In the genomic region with DNA sequence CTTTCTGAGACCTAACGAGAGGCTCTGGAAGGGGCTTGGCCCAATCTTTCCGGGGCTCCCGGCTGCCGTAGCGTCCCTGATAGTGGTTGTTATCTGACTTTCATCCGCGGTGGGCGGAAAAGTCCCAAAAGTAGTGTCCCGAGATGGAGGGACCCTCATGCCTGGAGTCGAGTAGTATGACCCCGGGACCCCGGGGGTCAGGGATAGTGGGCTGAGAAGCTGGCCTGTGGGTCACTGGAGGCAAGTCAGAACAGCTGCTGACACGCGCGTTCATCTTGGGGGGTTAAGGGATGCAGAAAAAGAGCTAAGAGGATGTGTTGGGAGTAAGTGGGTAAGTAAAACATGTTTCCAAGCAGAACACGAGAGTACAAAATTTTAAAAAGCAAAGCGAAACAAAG, we compare ENCODE assay signal across 11 cellular contexts.
DNase-seq lines count a peak whose midpoint lies in the region; ATAC-seq and TF ChIP-seq lines count a peak whose summit lies in the region.
"Had no signal": no experiment of that assay in that cellular context is flagged by ENCODE, and none has a peak within 500 bp of the region (broad histone marks: within the 10 kb centered on the region; RNA-seq: fewer than 3 reads in every experiment).

No MANE protein-coding gene starts in this region.

- H3K4me1 Mint-ChIP-seq in nephron progenitor cell, result peaks cover 16% of the 10 kb centered on the region

- POLR2A ChIA-PET in PC-9 (lab: Charles Lee; ENCODE audit: unreplicated experiment), result no interaction called here

- CTCF ChIA-PET in PC-9 (lab: Charles Lee), result no interaction called here

- H3K4me2 ChIP-seq in PC-9, result no peak overlapping the region

- WGBS in right cardiac atrium, result 10% methylated on average over 17 of the region's 17 CpGs
- WGBS in heart right ventricle, 2 donors, result 6 to 12% methylated on average over 17 of the region's 17 CpGs

- DNase-seq in right cardiac atrium, result peak in 2 of 3 donors; percentile 36 to 43
- DNase-seq in heart right ventricle, result no peak
- DNase-seq in ecto neural progenitor cell (ENCODE audit: low spot score), result peak; percentile 54
- DNase-seq in nephron progenitor cell, result peak; percentile 17
- no peak for DNase-seq in NCI-H2227 treated with DMSO at 0.1 percent for 48 hours (lab: John Stamatoyannopoulos, UW)
- no peak for DNase-seq in PC-9
- no peak for DNase-seq in left colon
- DNase-seq: adrenal gland, GF-D8, NCI-H446 had no signal

- peaks cover 3% of the 10 kb centered on the region for H3K9me3 Mint-ChIP-seq in nephron progenitor cell

- H3K27me3 ChIP-seq in right cardiac atrium (ENCODE audit: control insufficient read depth, insufficient read depth), result peaks cover 2% of the 10 kb centered on the region
- peaks cover 0 to 86% (median 62%) of the 10 kb centered on the region in 7 donors for H3K27me3 ChIP-seq in heart right ventricle
- H3K27me3 ChIP-seq in PC-9 (ENCODE audit: insufficient read depth, low read depth), result no peaks in the 10 kb centered on the region
- H3K27me3 ChIP-seq: adrenal gland had no signal

- no peaks in the 10 kb centered on the region for H3K36me3 Mint-ChIP-seq in nephron progenitor cell (ENCODE audit: low read depth)

- H3K36me3 ChIP-seq in heart right ventricle (no peaks in the 10 kb centered on the region), PC-9 (ENCODE audit: low read depth) (no peaks in the 10 kb centered on the region)
- H3K36me3 ChIP-seq: adrenal gland had no signal

- H3K9me3 ChIP-seq in right cardiac atrium (ENCODE audit: control insufficient read depth, low read length) (no peaks in the 10 kb centered on the region), heart right ventricle (peaks cover 0 to 2% (median 0%) of the 10 kb centered on the region in 11 donors), PC-9 (ENCODE audit: insufficient read depth, low read depth) (no peaks in the 10 kb centered on the region)
- H3K9me3 ChIP-seq: adrenal gland had no signal

- H3K4me1 ChIP-seq in right cardiac atrium (ENCODE audit: control insufficient read depth, insufficient read depth, low read length), result peaks cover 2% of the 10 kb centered on the region
- peaks cover 6 to 51% (median 37%) of the 10 kb centered on the region in 9 donors for H3K4me1 ChIP-seq in heart right ventricle
- peaks cover 7% of the 10 kb centered on the region; the same call in 1 of the 2 replicates for H3K4me1 ChIP-seq in PC-9 (replicated peaks; ENCODE audit: insufficient read depth)

- no peaks in the 10 kb centered on the region for H3F3A ChIP-seq in PC-9 (ENCODE audit: insufficient read depth, low read depth)

- no peak overlapping the region for H2AFZ ChIP-seq in PC-9

- intact Hi-C loops in right cardiac atrium (cut with DNase I), result no loop called here
- intact Hi-C loops in heart right ventricle (cut with DNase I), result loop anchor here in 3 of 10 donors (10.0 kb wide), 2 partner anchors 120 to 360 kb away; a partner anchor contains a TSS
- intact Hi-C loops in PC-9 (cut with micrococcal nuclease; ENCODE audit: unreplicated experiment), result loop anchor here (10.0 kb wide), 1 partner anchor 230 kb away; no protein-coding TSS in a partner anchor
- intact Hi-C loops in left colon (cut with DNase I, micrococcal nuclease), result no loop called here

- BruUV-seq in PC-9 (replicated peaks; lab: Mats Ljungman, UMichigan), result no TSS peak

- TF ChIP-seq CTCF in heart right ventricle (IDR thresholded peaks at IDR 0.05) (no peak), nephron progenitor cell (IDR thresholded peaks at IDR 0.05) (no peak), PC-9 (conservative IDR thresholded peaks at IDR 0.05) (no peak)

- H3K4me3 Mint-ChIP-seq in nephron progenitor cell, result peak overlapping the region; percentile 33

- no peak overlapping the region for H3K27ac Mint-ChIP-seq in nephron progenitor cell

- H3K9me2 ChIP-seq in PC-9 (ENCODE audit: insufficient read depth), result no peaks in the 10 kb centered on the region

- H3K79me2 ChIP-seq in PC-9 (ENCODE audit: low read depth), result no peaks in the 10 kb centered on the region

- ATAC-seq in right cardiac atrium (no peak), heart right ventricle (no peak), left colon (no peak), GM21786 (IDR thresholded peaks at IDR 0.05; ENCODE audit: unreplicated experiment) (no peak)

- peaks cover 7% of the 10 kb centered on the region for H3K27me3 Mint-ChIP-seq in nephron progenitor cell (ENCODE audit: low read depth, poor library complexity)

- H3K27ac ChIP-seq in right cardiac atrium (ENCODE audit: low read length) (no peak overlapping the region), heart right ventricle (no peak overlapping the region), PC-9 (no peak overlapping the region)
- H3K27ac ChIP-seq: adrenal gland had no signal

- H4K20me1 ChIP-seq in PC-9 (ENCODE audit: insufficient read depth), result no peaks in the 10 kb centered on the region

- H3K4me3 ChIP-seq in right cardiac atrium (ENCODE audit: low read length) (peak overlapping the region; percentile 21), heart right ventricle (peak overlapping the region in 5 of 10 donors; percentile 13 to 32 (median 15)), PC-9 (no peak overlapping the region)
- H3K4me3 ChIP-seq: adrenal gland had no signal

Comparison
In these comparisons a context has a peak if more than half of its experiments do, and no peak if none do; other contexts are left out.
1. DNase-seq: peak in right cardiac atrium (2 of 3), ecto neural progenitor cell (single experiment) and nephron progenitor cell (single experiment); none in heart right ventricle (0 of 2), NCI-H2227 treated with DMSO at 0.1 percent for 48 hours (single experiment), PC-9 (0 of 2) and left colon (0 of 2).